ENCODE assay signal across 8 cellular contexts in the genomic region with DNA sequence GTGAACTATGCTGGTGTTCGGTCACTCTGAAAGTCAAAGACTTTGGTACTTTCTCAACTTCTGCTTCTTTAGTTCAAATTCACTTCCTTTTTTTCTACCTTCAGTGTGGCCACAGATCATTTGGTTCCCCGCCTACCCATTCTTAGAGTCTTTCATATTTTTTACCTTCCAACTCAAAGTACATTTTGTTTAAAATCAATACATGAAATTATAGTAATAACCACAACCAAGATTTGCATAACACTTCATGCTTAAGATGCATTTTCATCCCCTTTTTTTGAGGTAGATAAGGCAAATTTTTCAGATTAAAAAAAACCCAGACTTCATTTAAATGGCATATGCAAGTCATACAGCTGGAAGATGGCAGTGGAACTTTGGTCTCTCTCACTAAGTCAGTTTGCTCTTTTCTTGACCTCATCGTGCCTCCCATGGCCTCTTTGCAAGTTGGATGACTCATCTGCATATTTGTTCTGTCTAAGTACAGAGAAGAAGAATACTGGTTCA. TPM values are rescaled to one million over a fixed set of nuclear protein-coding genes. Genes with fewer than 3 reads are reported as not detected.
DNase-seq lines count a peak whose midpoint lies in the region; ATAC-seq lines count a peak whose summit lies in the region.
"Had no signal": no experiment of that assay in that cellular context is flagged by ENCODE, and none has a peak within 500 bp of the region (broad histone marks: within the 10 kb centered on the region; RNA-seq: fewer than 3 reads in every experiment).

No MANE protein-coding gene starts in this region.

- peak; percentile 65 for ATAC-seq in GM19351 (IDR thresholded peaks at IDR 0.05; ENCODE audit: unreplicated experiment)
- ATAC-seq in HG03045 (IDR thresholded peaks at IDR 0.05; ENCODE audit: unreplicated experiment) = peak; percentile 71
- ATAC-seq in stimulated activated naive B cell treated with anti-CD40 and anti-IgM and Interleukin-4, amounts not matched to agents 10 μg/mL and 1 μg/mL and 100 μg/mL, for 72 hours (replicated peaks) = peak; percentile 85
- no peak for ATAC-seq in stimulated activated naive CD8-positive, alpha-beta T cell treated with anti-CD3 and anti-CD28 coated beads, Interleukin-15, amount 100 ng/mL, for 72 hours

- peak overlapping the region; percentile 3 to 62 for H3K4me3 Mint-ChIP-seq in stimulated activated naive B cell treated with anti-CD40 and anti-IgM and Interleukin-4, amounts not matched to agents 10 μg/mL and 1 μg/mL and 100 μg/mL, for 72 hours
- H3K4me3 Mint-ChIP-seq in stimulated activated naive CD8-positive, alpha-beta T cell treated with anti-CD3 and anti-CD28 coated beads, Interleukin-15, amount 100 ng/mL, for 72 hours = no peak overlapping the region
- no peak overlapping the region for H3K4me3 Mint-ChIP-seq in activated CD4-positive, alpha-beta T cell treated with anti-CD3 and anti-CD28 coated beads, Interleukin-2, amount 10 ng/mL, durations not matched to agents 24 days and 14 days
- H3K4me3 Mint-ChIP-seq: mesothelial cell of epicardium had no signal

- no peaks in the 10 kb centered on the region for H3K27me3 Mint-ChIP-seq in stimulated activated naive B cell treated with anti-CD40 and anti-IgM and Interleukin-4, amounts not matched to agents 10 μg/mL and 1 μg/mL and 100 μg/mL, for 72 hours
- peaks cover 33% of the 10 kb centered on the region for H3K27me3 Mint-ChIP-seq in stimulated activated naive CD8-positive, alpha-beta T cell treated with anti-CD3 and anti-CD28 coated beads, Interleukin-15, amount 100 ng/mL, for 72 hours
- H3K27me3 Mint-ChIP-seq in activated CD4-positive, alpha-beta T cell treated with anti-CD3 and anti-CD28 coated beads, Interleukin-2, amount 10 ng/mL, durations not matched to agents 24 days and 14 days = peaks cover 6% of the 10 kb centered on the region

- peak; percentile 62 for DNase-seq in RPMI7951 (ENCODE audit: low read depth)
- peak; percentile 59 for DNase-seq in stimulated activated naive B cell treated with anti-CD40 and anti-IgM and Interleukin-4, amounts not matched to agents 10 μg/mL and 1 μg/mL and 100 μg/mL, for 72 hours
- no peak for DNase-seq in NCI-H748 (lab: John Stamatoyannopoulos, UW; ENCODE audit: unreplicated experiment)
- DNase-seq in stimulated activated naive CD8-positive, alpha-beta T cell treated with anti-CD3 and anti-CD28 coated beads, Interleukin-15, amount 100 ng/mL, for 72 hours = no peak
- DNase-seq in activated CD4-positive, alpha-beta T cell treated with anti-CD3 and anti-CD28 coated beads, Interleukin-2, amount 10 ng/mL, durations not matched to agents 24 days and 14 days = no peak

- H3K4me1 Mint-ChIP-seq in stimulated activated naive B cell treated with anti-CD40 and anti-IgM and Interleukin-4, amounts not matched to agents 10 μg/mL and 1 μg/mL and 100 μg/mL, for 72 hours = peaks cover 31 to 52% of the 10 kb centered on the region in 2 donors
- H3K4me1 Mint-ChIP-seq in stimulated activated naive CD8-positive, alpha-beta T cell treated with anti-CD3 and anti-CD28 coated beads, Interleukin-15, amount 100 ng/mL, for 72 hours = no peaks in the 10 kb centered on the region
- no peaks in the 10 kb centered on the region for H3K4me1 Mint-ChIP-seq in activated CD4-positive, alpha-beta T cell treated with anti-CD3 and anti-CD28 coated beads, Interleukin-2, amount 10 ng/mL, durations not matched to agents 24 days and 14 days
- H3K4me1 Mint-ChIP-seq: mesothelial cell of epicardium had no signal

- H3K36me3 Mint-ChIP-seq in stimulated activated naive B cell treated with anti-CD40 and anti-IgM and Interleukin-4, amounts not matched to agents 10 μg/mL and 1 μg/mL and 100 μg/mL, for 72 hours = peaks cover 6 to 8% of the 10 kb centered on the region in 2 donors
- no peaks in the 10 kb centered on the region for H3K36me3 Mint-ChIP-seq in activated CD4-positive, alpha-beta T cell treated with anti-CD3 and anti-CD28 coated beads, Interleukin-2, amount 10 ng/mL, durations not matched to agents 24 days and 14 days (ENCODE audit: low read depth)
- H3K36me3 Mint-ChIP-seq: mesothelial cell of epicardium had no signal

- intact Hi-C loops in activated CD4-positive, alpha-beta T cell treated with anti-CD3 and anti-CD28 coated beads, Interleukin-2, amount 10 ng/mL, durations not matched to agents 24 days and 14 days (cut with micrococcal nuclease) = no loop called here

- H3K9me3 Mint-ChIP-seq in stimulated activated naive B cell treated with anti-CD40 and anti-IgM and Interleukin-4, amounts not matched to agents 10 μg/mL and 1 μg/mL and 100 μg/mL, for 72 hours = peaks cover 7% of the 10 kb centered on the region in 2 donors
- H3K9me3 Mint-ChIP-seq in stimulated activated naive CD8-positive, alpha-beta T cell treated with anti-CD3 and anti-CD28 coated beads, Interleukin-15, amount 100 ng/mL, for 72 hours = no peaks in the 10 kb centered on the region
- no peaks in the 10 kb centered on the region for H3K9me3 Mint-ChIP-seq in activated CD4-positive, alpha-beta T cell treated with anti-CD3 and anti-CD28 coated beads, Interleukin-2, amount 10 ng/mL, durations not matched to agents 24 days and 14 days
- H3K9me3 Mint-ChIP-seq: mesothelial cell of epicardium had no signal

- peak overlapping the region; percentile 82 for H3K27ac Mint-ChIP-seq in stimulated activated naive B cell treated with anti-CD40 and anti-IgM and Interleukin-4, amounts not matched to agents 10 μg/mL and 1 μg/mL and 100 μg/mL, for 72 hours
- H3K27ac Mint-ChIP-seq in stimulated activated naive CD8-positive, alpha-beta T cell treated with anti-CD3 and anti-CD28 coated beads, Interleukin-15, amount 100 ng/mL, for 72 hours = no peak overlapping the region
- no peak overlapping the region for H3K27ac Mint-ChIP-seq in activated CD4-positive, alpha-beta T cell treated with anti-CD3 and anti-CD28 coated beads, Interleukin-2, amount 10 ng/mL, durations not matched to agents 24 days and 14 days
- H3K27ac Mint-ChIP-seq: mesothelial cell of epicardium had no signal

RNA-seq across cellular contexts. Expression of gene CNR1, which starts 11.9 kb away (rescaled TPM):
- total RNA-seq in RPMI7951 (2014; rRNA removed; shearing (Covaris generic)) = 2.5 and 3.4 TPM in 2 replicates
- total RNA-seq in activated CD4-positive, alpha-beta T cell treated with anti-CD3 and anti-CD28 coated beads, Interleukin-2, amount 10 ng/mL, durations not matched to agents 24 days and 14 days = not detected in 2 replicates

Comparison
In these comparisons a context has a peak if more than half of its experiments do, and no peak if none do; other contexts are left out.
1. DNase-seq: peak in RPMI7951 (single experiment) and stimulated activated naive B cell treated with anti-CD40 and anti-IgM and Interleukin-4, amounts not matched to agents 10 μg/mL and 1 μg/mL and 100 μg/mL, for 72 hours (single experiment); none in NCI-H748 (single experiment), stimulated activated naive CD8-positive, alpha-beta T cell treated with anti-CD3 and anti-CD28 coated beads, Interleukin-15, amount 100 ng/mL, for 72 hours (0 of 2) and activated CD4-positive, alpha-beta T cell treated with anti-CD3 and anti-CD28 coated beads, Interleukin-2, amount 10 ng/mL, durations not matched to agents 24 days and 14 days (single experiment).
2. H3K4me3 Mint-ChIP-seq: peak in stimulated activated naive B cell treated with anti-CD40 and anti-IgM and Interleukin-4, amounts not matched to agents 10 μg/mL and 1 μg/mL and 100 μg/mL, for 72 hours (2 of 2); none in stimulated activated naive CD8-positive, alpha-beta T cell treated with anti-CD3 and anti-CD28 coated beads, Interleukin-15, amount 100 ng/mL, for 72 hours (0 of 2) and activated CD4-positive, alpha-beta T cell treated with anti-CD3 and anti-CD28 coated beads, Interleukin-2, amount 10 ng/mL, durations not matched to agents 24 days and 14 days (single experiment).